In the genomic region with DNA sequence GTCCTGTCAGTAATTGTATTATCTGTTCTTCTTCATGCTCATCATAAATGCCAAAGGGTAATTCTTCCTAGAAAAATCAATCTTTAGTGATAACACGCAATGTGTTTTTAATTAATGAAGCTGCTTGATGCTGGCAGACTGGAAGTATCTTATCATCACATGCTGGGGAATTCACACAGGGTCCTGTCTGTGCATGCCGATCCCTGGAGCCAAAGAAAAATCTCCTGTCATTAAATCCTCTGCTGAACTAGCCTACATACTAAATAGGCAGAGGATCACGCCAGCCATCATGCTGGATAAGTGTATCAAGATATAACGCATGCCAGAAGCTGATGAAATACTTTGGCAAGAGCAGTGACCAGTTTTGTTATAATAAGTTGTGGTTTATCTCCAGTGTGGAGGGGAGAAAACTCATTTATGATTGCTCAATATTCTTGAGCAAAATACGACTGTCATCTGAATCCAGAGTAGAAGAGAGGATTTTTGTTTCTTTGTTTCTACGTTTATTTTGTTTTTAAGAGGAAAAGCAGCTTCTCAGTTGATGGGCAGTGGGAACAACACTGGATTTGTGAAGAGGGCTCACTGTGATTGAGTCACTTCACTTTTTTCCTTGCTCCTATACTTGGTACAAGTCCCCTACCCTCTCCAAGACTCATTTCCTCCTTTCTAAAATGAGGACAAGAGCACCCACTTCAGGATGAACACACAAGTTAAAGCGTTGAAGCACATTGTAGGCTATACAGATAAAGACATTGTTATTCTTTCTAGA, we compare ENCODE assay signal across 10 cellular contexts.
DNase-seq lines count a peak whose midpoint lies in the region; ATAC-seq and TF ChIP-seq lines count a peak whose summit lies in the region.
"Had no signal": no experiment of that assay in that cellular context is flagged by ENCODE, and none has a peak within 500 bp of the region (broad histone marks: within the 10 kb centered on the region; RNA-seq: fewer than 3 reads in every experiment).

No MANE protein-coding gene starts in this region.

- H3K79me1 ChIP-seq in mesendoderm (ENCODE audit: low read length) = no peaks in the 10 kb centered on the region

- H3K4ac ChIP-seq in mesendoderm (ENCODE audit: low read depth, low read length) = no peak overlapping the region

- TF ChIP-seq POLR2A in NB4 (IDR thresholded peaks at IDR 0.05; ENCODE audit: extremely low read depth, insufficient read length) = no peak

- no peak overlapping the region for H3K4me2 ChIP-seq in mesendoderm (ENCODE audit: low read length)

- H3K36me3 ChIP-seq in mesendoderm (ENCODE audit: control insufficient read depth, insufficient read depth, low read length) = no peaks in the 10 kb centered on the region
- H3K36me3 ChIP-seq: tibial nerve had no signal

- H2BK120ac ChIP-seq in mesendoderm (ENCODE audit: low read depth, low read length) = no peak overlapping the region

- H2BK5ac ChIP-seq in mesendoderm (ENCODE audit: low read length) = no peak overlapping the region

- H3K23ac ChIP-seq in mesendoderm (ENCODE audit: low read length) = no peak overlapping the region

- no peak overlapping the region for H3K27ac ChIP-seq in mesendoderm (ENCODE audit: low read depth, low read length)

- ATAC-seq in HG02981 (IDR thresholded peaks at IDR 0.05; ENCODE audit: unreplicated experiment) (no peak), HG03354 (IDR thresholded peaks at IDR 0.05; ENCODE audit: poor library complexity, severe bottlenecking, unreplicated experiment) (no peak), GM18907 (IDR thresholded peaks at IDR 0.05; ENCODE audit: unreplicated experiment) (no peak)
- ATAC-seq in stimulated activated naive CD8-positive, alpha-beta T cell treated with anti-CD3 and anti-CD28 coated beads, Interleukin-15, Interleukin-2, amounts not matched to agents 100 U/mL and 50 U/mL, for 24 hours = no peak

- TF ChIP-seq CTCF in AG09319 (IDR thresholded peaks at IDR 0.05; ENCODE audit: low read depth, low read length) (peak; percentile 46), NB4 (IDR thresholded peaks at IDR 0.05; ENCODE audit: low read depth, low read length) (peak; percentile 36)

- no peaks in the 10 kb centered on the region for H3K4me1 ChIP-seq in mesendoderm (ENCODE audit: control insufficient read depth, low read depth, low read length)

- H3K4me3 ChIP-seq in NB4 (ENCODE audit: low read depth, low read length) (no peak overlapping the region), mesendoderm (ENCODE audit: low read length) (no peak overlapping the region)
- H3K4me3 ChIP-seq: tibial nerve had no signal

- no peaks in the 10 kb centered on the region for H3K27me3 ChIP-seq in mesendoderm (ENCODE audit: insufficient read depth, low read length, poor library complexity)
- H3K27me3 ChIP-seq: tibial nerve had no signal

- no CpG with 5 or more reads among the region's 7 CpGs for WGBS in mesendoderm (ENCODE audit: extremely low coverage, insufficient coverage, low lambda C conversion rate)

- DNase-seq in AG09319 (ENCODE audit: extremely low read depth, low read depth) (peak; percentile 93), NB4 (ENCODE audit: low read depth) (peak; percentile 77), cerebellar cortex (ENCODE audit: low spot score) (peak; percentile 56), mesendoderm (peak; percentile 68)
- DNase-seq in stimulated activated naive CD8-positive, alpha-beta T cell treated with anti-CD3 and anti-CD28 coated beads, Interleukin-15, Interleukin-2, amounts not matched to agents 100 U/mL and 50 U/mL, for 24 hours = no peak
- DNase-seq: activated CD8-positive, alpha-beta memory T cell treated with anti-CD3 and anti-CD28 coated beads, Interleukin-2, amount 50 U/mL, for 48 hours had no signal

- no peak overlapping the region for H3K56ac ChIP-seq in mesendoderm (ENCODE audit: low read length)

- H3K18ac ChIP-seq in mesendoderm (ENCODE audit: low read length) = peak overlapping the region; percentile 22

- H2BK15ac ChIP-seq in mesendoderm (replicated peaks; ENCODE audit: low read depth) = no peak overlapping the region

- no peaks in the 10 kb centered on the region for H3K79me2 ChIP-seq in mesendoderm (ENCODE audit: control insufficient read depth, insufficient read depth, low read length)

- no peak overlapping the region for H3K9ac ChIP-seq in mesendoderm (ENCODE audit: low read length)

- no peak overlapping the region for H4K8ac ChIP-seq in mesendoderm (ENCODE audit: low read depth, low read length)

- no peak overlapping the region for H4K5ac ChIP-seq in mesendoderm (ENCODE audit: low read length)

- no peak overlapping the region for H2AK5ac ChIP-seq in mesendoderm (ENCODE audit: low read length)
